Comparison of ENCODE assay signal across 21 cellular contexts in genomic region chr11:93013646-93014045, GRCh38. TPM values are rescaled to one million over a fixed set of nuclear protein-coding genes. Genes with fewer than 3 reads are reported as not detected.
DNase-seq lines count a peak whose midpoint lies in the region; ATAC-seq and TF ChIP-seq lines count a peak whose summit lies in the region.
"Had no signal": no experiment of that assay in that cellular context is flagged by ENCODE, and none has a peak within 500 bp of the region (broad histone marks: within the 10 kb centered on the region; RNA-seq: fewer than 3 reads in every experiment).

No MANE protein-coding gene starts in this region.

- TF ChIP-seq CTCF in IMR-90 (conservative IDR thresholded peaks at IDR 0.05; ENCODE audit: low read depth, low read length) (no peak), foreskin keratinocyte (conservative IDR thresholded peaks at IDR 0.05) (no peak)

- H3K27ac ChIP-seq in IMR-90 (ENCODE audit: insufficient read depth, low read length) (peak overlapping the region; percentile 13; the same call in 1 of the 2 replicates), mesenchymal stem cell (ENCODE audit: low read length, poor library complexity, severe bottlenecking) (no peak overlapping the region), foreskin keratinocyte (no peak overlapping the region)

- peak overlapping the region; percentile 35 for H2BK5ac ChIP-seq in IMR-90 (ENCODE audit: low read depth, low read length, poor library complexity, severe bottlenecking)
- no peak overlapping the region for H2BK5ac ChIP-seq in mesenchymal stem cell (ENCODE audit: low read depth, low read length, poor library complexity, severe bottlenecking)

- H3K4me1 ChIP-seq in IMR-90 (ENCODE audit: control insufficient read depth, insufficient read depth, low read length) (peaks cover 8% of the 10 kb centered on the region), mesenchymal stem cell (ENCODE audit: control insufficient read depth, insufficient read depth, low read depth, low read length) (no peaks in the 10 kb centered on the region), foreskin keratinocyte (no peaks in the 10 kb centered on the region)

- CTCF ChIA-PET in IMR-90 (lab: Yijun Ruan, JAX) = interaction anchor here (0.9 to 1.2 kb wide), 2 partner anchors 10 to 51 kb away, joined by 3 to 4 read pairs; no protein-coding TSS in a partner anchor

- H3K14ac ChIP-seq in IMR-90 (replicated peaks; ENCODE audit: low read depth, low read length) (peak overlapping the region; percentile 79), mesenchymal stem cell (ENCODE audit: low read length in 2 of 2) (no peak overlapping the region)

- H2BK20ac ChIP-seq in IMR-90 (ENCODE audit: low read depth, low read length) = peak overlapping the region; percentile 84; the same call in 1 of the 2 replicates

- H3K79me1 ChIP-seq in IMR-90 (ENCODE audit: low read depth in 1 of 2, low read length in 2 of 2) (no peaks in the 10 kb centered on the region), mesenchymal stem cell (replicated peaks; ENCODE audit: low read length, poor library complexity, severe bottlenecking) (no peaks in the 10 kb centered on the region)

- no peak for TF ChIP-seq POLR2A in IMR-90 (IDR thresholded peaks at IDR 0.05; ENCODE audit: low read depth, low read length)

- H3K36me3 ChIP-seq in IMR-90 (ENCODE audit: control insufficient read depth, insufficient read depth, low read length) = no peaks in the 10 kb centered on the region
- no peaks in the 10 kb centered on the region for H3K36me3 ChIP-seq in mesenchymal stem cell (ENCODE audit: control insufficient read depth in 1 of 2, insufficient read depth in 2 of 2, low read depth in 1 of 2, low read length in 2 of 2)

- H3K27me3 ChIP-seq in IMR-90 (ENCODE audit: control insufficient read depth, insufficient read depth, low read length) = no peaks in the 10 kb centered on the region
- no peaks in the 10 kb centered on the region for H3K27me3 ChIP-seq in mesenchymal stem cell (ENCODE audit: control insufficient read depth in 1 of 2, insufficient read depth in 1 of 2, low read length in 2 of 2)
- no peaks in the 10 kb centered on the region for H3K27me3 ChIP-seq in foreskin keratinocyte

- H3K4ac ChIP-seq in IMR-90 (ENCODE audit: low read depth, low read length) (peak overlapping the region; percentile 80), mesenchymal stem cell (ENCODE audit: low read depth in 1 of 2, low read length in 2 of 2) (no peak overlapping the region)

- no peak for TF ChIP-seq RAD21 in IMR-90 (IDR thresholded peaks at IDR 0.05; ENCODE audit: low read length)

- in situ Hi-C loops in IMR-90 (cut with MboI; ENCODE audit: low sequenced_read_pairs) = loop anchor here (25.0 kb wide), 1 partner anchor 1124 kb away; the partner anchor contains the start of gene PANX1

- peak overlapping the region; percentile 48; the same call in 1 of the 2 replicates for H4K91ac ChIP-seq in IMR-90 (ENCODE audit: insufficient read depth, low read depth, low read length)
- H4K91ac ChIP-seq in mesenchymal stem cell (ENCODE audit: low read length) = no peak overlapping the region

- H3K18ac ChIP-seq in IMR-90 (ENCODE audit: low read depth, low read length) (no peak overlapping the region; the same call in 1 of the 2 replicates), mesenchymal stem cell (ENCODE audit: low read depth in 1 of 2, low read length in 2 of 2) (no peak overlapping the region)

- H3K9me3 ChIP-seq in IMR-90 (ENCODE audit: control insufficient read depth, insufficient read depth, low read length) (peaks cover 2% of the 10 kb centered on the region; the same call in 1 of the 2 replicates), mesenchymal stem cell (ENCODE audit: control insufficient read depth, low read length) (no peaks in the 10 kb centered on the region)

- ATAC-seq in IMR-90 (ENCODE audit: low read depth) (peak; percentile 74), foreskin keratinocyte (no peak), HG03175 (IDR thresholded peaks at IDR 0.05; ENCODE audit: unreplicated experiment) (no peak)

- BruUV-seq in IMR-90 (replicated peaks; lab: Mats Ljungman, UMichigan) = no TSS peak

- H2BK120ac ChIP-seq in IMR-90 (ENCODE audit: low read depth, low read length) (peak overlapping the region; percentile 90), mesenchymal stem cell (ENCODE audit: low read depth, low read length) (no peak overlapping the region)

- H3K9me1 ChIP-seq in IMR-90 (ENCODE audit: insufficient read depth, low read length) = peaks cover 3% of the 10 kb centered on the region; the same call in 1 of the 2 replicates

- peak overlapping the region; percentile 62 for H2AK5ac ChIP-seq in IMR-90 (ENCODE audit: low read depth, low read length)
- H2AK5ac ChIP-seq in mesenchymal stem cell (ENCODE audit: low read length, severe bottlenecking) = no peak overlapping the region

- H3K4me3 ChIP-seq in IMR-90 (ENCODE audit: insufficient read depth, low read depth, low read length) = no peak overlapping the region
- H3K4me3 ChIP-seq in mesenchymal stem cell (ENCODE audit: insufficient read depth in 1 of 2, low read depth in 1 of 2, low read length in 2 of 2) = no peak overlapping the region

- dilution Hi-C loops in IMR-90 (cut with HindIII; ENCODE audit: low sequenced_read_pairs, unreplicated experiment) = no loop called here

- peak overlapping the region; percentile 39; the same call in 1 of the 2 replicates for H3K23ac ChIP-seq in IMR-90 (ENCODE audit: low read depth, low read length)
- no peak overlapping the region for H3K23ac ChIP-seq in mesenchymal stem cell (ENCODE audit: low read length in 2 of 2)

- WGBS in IMR-90 (ENCODE audit: extremely low coverage in 2 of 2, insufficient read length in 1 of 2), 2 experiments = 50% methylated on average over 1 of the region's 1 CpG; no CpG with 5 or more reads in 1 of the 2 experiments
- WGBS in mesenchymal stem cell = 52% methylated on average over 1 of the region's 1 CpG

- POLR2A ChIA-PET in IMR-90 (lab: Charles Lee; ENCODE audit: unreplicated experiment) = interaction anchor here (0.6 kb wide), 1 partner anchor 177 kb away, joined by 3 read pairs; no protein-coding TSS in a partner anchor

- peak overlapping the region; percentile 66 for H2AFZ ChIP-seq in IMR-90 (replicated peaks; ENCODE audit: low read length, poor library complexity)
- no peak overlapping the region for H2AFZ ChIP-seq in mesenchymal stem cell (ENCODE audit: low read depth, low read length)

- no peak overlapping the region for H2BK12ac ChIP-seq in mesenchymal stem cell (ENCODE audit: low read length in 2 of 2)

- no peak overlapping the region for H3K56ac ChIP-seq in IMR-90 (ENCODE audit: extremely low read depth, insufficient read depth, low read length)

- 0 out of 2 replicates have a peak overlapping the region, but pooled peaks have one; percentile 4 for H3K4me2 ChIP-seq in IMR-90 (ENCODE audit: low read depth, low read length)
- no peak overlapping the region for H3K4me2 ChIP-seq in mesenchymal stem cell (ENCODE audit: low read length, poor library complexity, severe bottlenecking)

- peak; percentile 54 for DNase-seq in IMR-90
- DNase-seq in amniotic epithelial cell (ENCODE audit: low read depth) = peak; percentile 39
- peak; percentile 12 for DNase-seq in mesenchymal stem cell
- no peak for DNase-seq in foreskin keratinocyte
- no peak for DNase-seq in NCI-H1092 (lab: John Stamatoyannopoulos, UW)
- DNase-seq: C1 segment of cervical spinal cord; Calu3; CD4-positive, alpha-beta memory T cell; COR-L47; DMS53; DMS79 treated with DMSO at 0.1 percent for 48 hours; GF-D8; GOT3; H9; HFFc6 had no signal

- no peak overlapping the region for H2AK9ac ChIP-seq in IMR-90 (replicated peaks; ENCODE audit: low read depth, low read length, poor library complexity)

- H4K8ac ChIP-seq in IMR-90 (ENCODE audit: low read depth in 2 of 2, low read length in 2 of 2) (peak overlapping the region in 1 of 2 experiments; percentile 48; a peak in 2 of 4 replicates), mesenchymal stem cell (ENCODE audit: low read length) (no peak overlapping the region)

- intact Hi-C loops in IMR-90 (cut with micrococcal nuclease) = no loop called here

- no peak overlapping the region for H4K5ac ChIP-seq in IMR-90 (ENCODE audit: low read depth, low read length)

- H3K9ac ChIP-seq in IMR-90 (ENCODE audit: low read depth, low read length) (no peak overlapping the region), mesenchymal stem cell (ENCODE audit: low read length) (no peak overlapping the region)

- H2BK15ac ChIP-seq in IMR-90 (ENCODE audit: low read depth, low read length) (peak overlapping the region; percentile 83; the same call in 1 of the 3 replicates), mesenchymal stem cell (ENCODE audit: low read depth, poor library complexity, severe bottlenecking) (no peak overlapping the region)

- H4K20me1 ChIP-seq in IMR-90 (ENCODE audit: insufficient read depth, low read length) = no peaks in the 10 kb centered on the region

TF ChIP-seq in IMR-90, 13 proteins besides CTCF, POLR2A, EP300 and RAD21:
- no peak for TF ChIP-seq NFE2L2 (IDR thresholded peaks at IDR 0.05; ENCODE audit: low read depth, low read length)
- TF ChIP-seq CEBPB (IDR thresholded peaks at IDR 0.05; ENCODE audit: low read depth, low read length) = peak; percentile 38; the same call in 1 of the 2 replicates

RNA-seq across cellular contexts. Expression of gene MTNR1B, which starts 44.2 kb away (rescaled TPM):
- under 0.01 TPM in 1 of 2 replicates, not detected in the other for total RNA-seq in IMR-90 (2012; rRNA removed)
- 0.07 TPM in 1 of 2 replicates, not detected in the other for polyA plus RNA-seq in IMR-90 (2012; rRNA removed)
- polyA plus RNA-seq in IMR-90 (2012; cell fraction: cytosol; rRNA removed) = 0.02 TPM in 1 of 2 replicates, not detected in the other
- 0.09 and 0.10 TPM in 2 replicates for polyA plus RNA-seq in IMR-90 (2012; cell fraction: nucleus; rRNA removed; ENCODE audit: low replicate concordance)
- polyA plus RNA-seq in mesenchymal stem cell (2013, experiment 1 of 2) = not detected
- not detected for polyA plus RNA-seq in mesenchymal stem cell (2013, experiment 2 of 2)
- not detected in 2 replicates for total RNA-seq in foreskin keratinocyte
- not detected in 2 replicates for polyA plus RNA-seq in foreskin keratinocyte
- total RNA-seq: A172; A673; Calu3; CD4-positive, alpha-beta memory T cell; Daoy; G401; H9; HFFc6 had no signal
- polyA plus RNA-seq: BJ; CD4-positive, alpha-beta memory T cell had no signal

Comparison
In these comparisons a context has a peak if more than half of its experiments do, and no peak if none do; other contexts are left out.
1. DNase-seq: peak in IMR-90 (single experiment), amniotic epithelial cell (single experiment) and mesenchymal stem cell (single experiment); none in foreskin keratinocyte (0 of 2) and NCI-H1092 (single experiment).